In the genomic region with DNA sequence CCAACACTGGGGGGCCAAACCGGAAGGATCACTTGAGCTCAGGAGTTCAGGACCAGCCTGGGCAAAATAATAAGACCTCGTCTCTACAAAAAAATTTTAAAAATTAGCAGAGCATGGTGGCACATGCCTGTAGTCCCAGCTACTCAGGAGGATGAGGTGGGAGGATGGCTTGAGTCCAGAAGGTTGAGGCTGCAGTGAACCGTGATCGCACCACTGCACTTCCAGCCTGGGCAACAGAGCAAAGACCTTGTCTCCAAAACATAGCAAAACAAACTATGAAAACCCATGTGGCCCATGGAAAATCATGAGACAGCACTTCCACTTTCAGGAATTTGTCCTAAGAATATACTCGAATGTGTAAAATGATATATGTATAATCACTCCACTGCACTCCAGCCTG, we compare ENCODE assay signal across 18 cellular contexts. TPM values are rescaled to one million over a fixed set of nuclear protein-coding genes. Genes with fewer than 3 reads are reported as not detected.
DNase-seq lines count a peak whose midpoint lies in the region; ATAC-seq and TF ChIP-seq lines count a peak whose summit lies in the region.
"Had no signal": no experiment of that assay in that cellular context is flagged by ENCODE, and none has a peak within 500 bp of the region (broad histone marks: within the 10 kb centered on the region; RNA-seq: fewer than 3 reads in every experiment).

No MANE protein-coding gene starts in this region.

- peaks cover 44 to 51% of the 10 kb centered on the region in 2 donors for H3K36me3 ChIP-seq in thyroid gland

- no peaks in the 10 kb centered on the region for H3K9me3 ChIP-seq in thyroid gland
- H3K9me3 ChIP-seq: colonic mucosa, right atrium auricular region, suprapubic skin had no signal

- DNase-seq in activated naive CD4-positive, alpha-beta T cell treated with anti-CD3 and anti-CD28 coated beads, Interleukin-2, amount 10 ng/mL, durations not matched to agents 7 days and 5 days, result no peak
- DNase-seq in activated naive CD4-positive, alpha-beta T cell (lab: John Stamatoyannopoulos, UW), result no peak
- DNase-seq in activated CD8-positive, alpha-beta T cell treated with anti-CD3 and anti-CD28 coated beads for 36 hours, result no peak
- DNase-seq in kidney glomerular epithelial cell (lab: John Stamatoyannopoulos, UW) (peak; percentile 84), thyroid gland (peak; percentile 93)
- DNase-seq in stimulated activated naive CD4-positive, alpha-beta T cell treated with Interleukin-2 at 50 U/mL for 16 hours (lab: John Stamatoyannopoulos, UW), result no peak
- DNase-seq in activated CD4-positive, CD25-positive, alpha-beta regulatory T cell treated with anti-CD3 and anti-CD28 coated beads, Interleukin-2, amount 50 U/mL, for 72 hours, result no peak
- DNase-seq: colonic mucosa, DMS 273 treated with DMSO at 0.1 percent for 48 hours, GM23248, NCI-H1105, SW 1271 had no signal

- no peaks in the 10 kb centered on the region for H3K27me3 ChIP-seq in thyroid gland
- H3K27me3 ChIP-seq: colonic mucosa, right atrium auricular region, suprapubic skin had no signal

- TF ChIP-seq POLR2A in thyroid gland (IDR thresholded peaks at IDR 0.05), result no peak

- H3K27ac ChIP-seq in thyroid gland, result peak overlapping the region; percentile 61 to 86 (median 67)
- H3K27ac ChIP-seq: colonic mucosa, GM23248, right atrium auricular region, RWPE1, suprapubic skin had no signal

- intact Hi-C loops in activated CD8-positive, alpha-beta T cell treated with anti-CD3 and anti-CD28 coated beads for 36 hours (cut with micrococcal nuclease), result no loop called here
- intact Hi-C loops in thyroid gland (cut with DNase I), result loop anchor here (10.0 kb wide), 1 partner anchor 74 kb away; no protein-coding TSS in a partner anchor

- peaks cover 49% of the 10 kb centered on the region for H3K4me1 Mint-ChIP-seq in activated naive CD4-positive, alpha-beta T cell treated with anti-CD3 and anti-CD28 coated beads, Interleukin-2, amount 10 ng/mL, durations not matched to agents 7 days and 5 days
- peaks cover 49% of the 10 kb centered on the region for H3K4me1 Mint-ChIP-seq in activated CD8-positive, alpha-beta T cell treated with anti-CD3 and anti-CD28 coated beads for 36 hours (ENCODE audit: low read depth)

- 26 to 30% methylated on average over 5 of the region's 5 CpGs for WGBS in thyroid gland, 2 donors

- no peak for ATAC-seq in activated CD8-positive, alpha-beta T cell treated with anti-CD3 and anti-CD28 coated beads for 36 hours
- ATAC-seq in HG03521 (IDR thresholded peaks at IDR 0.05; ENCODE audit: unreplicated experiment), result no peak
- ATAC-seq: WTC11 had no signal

- H3K36me3 Mint-ChIP-seq in activated naive CD4-positive, alpha-beta T cell treated with anti-CD3 and anti-CD28 coated beads, Interleukin-2, amount 10 ng/mL, durations not matched to agents 7 days and 5 days, result peaks cover 61% of the 10 kb centered on the region
- peaks cover 56% of the 10 kb centered on the region for H3K36me3 Mint-ChIP-seq in activated CD8-positive, alpha-beta T cell treated with anti-CD3 and anti-CD28 coated beads for 36 hours (ENCODE audit: low read depth)

- POLR2A ChIA-PET in activated CD8-positive, alpha-beta T cell treated with anti-CD3 and anti-CD28 coated beads for 36 hours (lab: Charles Lee), result no interaction called here

- H3K27me3 Mint-ChIP-seq in activated naive CD4-positive, alpha-beta T cell treated with anti-CD3 and anti-CD28 coated beads, Interleukin-2, amount 10 ng/mL, durations not matched to agents 7 days and 5 days, result no peaks in the 10 kb centered on the region
- no peaks in the 10 kb centered on the region for H3K27me3 Mint-ChIP-seq in activated CD8-positive, alpha-beta T cell treated with anti-CD3 and anti-CD28 coated beads for 36 hours

- no peak for TF ChIP-seq CTCF in activated CD8-positive, alpha-beta T cell treated with anti-CD3 and anti-CD28 coated beads for 36 hours (IDR thresholded peaks at IDR 0.05)
- TF ChIP-seq CTCF in thyroid gland (IDR thresholded peaks at IDR 0.05), result no peak

- H3K4me1 ChIP-seq in thyroid gland, result peaks cover 37 to 53% of the 10 kb centered on the region in 2 donors

- no peak overlapping the region for H3K4me3 Mint-ChIP-seq in activated naive CD4-positive, alpha-beta T cell treated with anti-CD3 and anti-CD28 coated beads, Interleukin-2, amount 10 ng/mL, durations not matched to agents 7 days and 5 days
- H3K4me3 Mint-ChIP-seq in activated CD8-positive, alpha-beta T cell treated with anti-CD3 and anti-CD28 coated beads for 36 hours, result no peak overlapping the region
- H3K4me3 Mint-ChIP-seq: WTC11 had no signal

- CTCF ChIA-PET in activated naive CD4-positive, alpha-beta T cell treated with anti-CD3 and anti-CD28 coated beads, Interleukin-2, amount 10 ng/mL, durations not matched to agents 7 days and 5 days (lab: Charles Lee), result no interaction called here
- CTCF ChIA-PET in activated CD8-positive, alpha-beta T cell treated with anti-CD3 and anti-CD28 coated beads for 36 hours (lab: Charles Lee), result no interaction called here

- H3K4me3 ChIP-seq in thyroid gland (replicated peaks in 1 of 3), result no peak overlapping the region
- H3K4me3 ChIP-seq: colonic mucosa, GM23248, lung, right atrium auricular region, suprapubic skin had no signal

- H3K9me3 Mint-ChIP-seq in activated naive CD4-positive, alpha-beta T cell treated with anti-CD3 and anti-CD28 coated beads, Interleukin-2, amount 10 ng/mL, durations not matched to agents 7 days and 5 days, result no peaks in the 10 kb centered on the region
- H3K9me3 Mint-ChIP-seq in activated CD8-positive, alpha-beta T cell treated with anti-CD3 and anti-CD28 coated beads for 36 hours, result no peaks in the 10 kb centered on the region
- H3K9me3 Mint-ChIP-seq: WTC11 had no signal

- H3K27ac Mint-ChIP-seq in activated naive CD4-positive, alpha-beta T cell treated with anti-CD3 and anti-CD28 coated beads, Interleukin-2, amount 10 ng/mL, durations not matched to agents 7 days and 5 days, result peak overlapping the region; percentile 76
- H3K27ac Mint-ChIP-seq in activated CD8-positive, alpha-beta T cell treated with anti-CD3 and anti-CD28 coated beads for 36 hours, result peak overlapping the region; percentile 88

RNA-seq across cellular contexts. Expression of a gene that starts 6.1 kb away (rescaled TPM):
- 10 to 100 TPM; 32.6 to 33.8 TPM for total RNA-seq in activated CD8-positive, alpha-beta T cell treated with anti-CD3 and anti-CD28 coated beads for 36 hours
- 100 to 1,000 TPM; 132 to 192 (median 170) TPM for total RNA-seq in thyroid gland

RNA-seq across cellular contexts. Expression of a gene that starts 58.0 kb away (rescaled TPM):
- total RNA-seq in activated CD8-positive, alpha-beta T cell treated with anti-CD3 and anti-CD28 coated beads for 36 hours, result 10 to 100 TPM; 38.2 to 38.3 TPM
- total RNA-seq in thyroid gland, result 10 to 100 TPM; 10.8 to 19.3 (median 13.6) TPM

Comparison
In these comparisons a context has a peak if more than half of its experiments do, and no peak if none do; other contexts are left out.
1. DNase-seq: peak in kidney glomerular epithelial cell (single experiment) and thyroid gland (2 of 2); none in activated naive CD4-positive, alpha-beta T cell treated with anti-CD3 and anti-CD28 coated beads, Interleukin-2, amount 10 ng/mL, durations not matched to agents 7 days and 5 days (single experiment), activated naive CD4-positive, alpha-beta T cell (0 of 4), activated CD8-positive, alpha-beta T cell treated with anti-CD3 and anti-CD28 coated beads for 36 hours (single experiment), stimulated activated naive CD4-positive, alpha-beta T cell treated with Interleukin-2 at 50 U/mL for 16 hours (single experiment) and activated CD4-positive, CD25-positive, alpha-beta regulatory T cell treated with anti-CD3 and anti-CD28 coated beads, Interleukin-2, amount 50 U/mL, for 72 hours (single experiment).